ENCODE assay signal across 7 cellular contexts in the genomic region with DNA sequence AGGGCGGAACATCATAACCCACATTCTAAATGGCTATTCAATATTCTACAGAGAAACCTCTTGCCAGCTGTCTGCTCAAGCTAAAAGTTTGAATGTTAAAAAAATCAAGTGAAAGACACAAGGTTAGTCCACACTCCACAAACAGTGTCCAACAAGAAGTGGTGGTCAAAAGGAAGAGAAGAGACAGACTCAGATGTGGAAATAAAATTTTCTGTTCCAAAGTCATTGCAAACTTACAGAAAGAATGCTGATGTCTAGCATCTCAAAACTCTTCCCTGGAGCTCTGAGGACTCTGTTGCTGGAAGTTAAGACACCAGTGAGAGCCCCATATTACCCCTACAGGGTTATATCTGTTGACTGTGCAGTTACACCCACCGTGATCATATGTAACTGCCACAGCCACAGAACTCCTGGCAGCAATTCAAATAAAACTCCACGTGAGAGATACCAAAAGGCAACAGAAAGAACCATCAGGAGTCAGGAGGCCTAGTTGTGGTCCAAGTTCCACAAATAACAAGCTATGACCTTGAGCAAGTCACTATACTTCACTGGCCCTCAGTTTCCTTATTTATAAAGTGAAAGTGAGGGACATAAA.
DNase-seq lines count a peak whose midpoint lies in the region; FAIRE-seq and TF ChIP-seq lines count a peak whose summit lies in the region.

No MANE protein-coding gene starts in this region.

- DNase-seq in GM12891 (ENCODE audit: insufficient read length, low spot score) (no peak), NAMALWA (ENCODE audit: low spot score) (peak; percentile 29), endodermal cell (no peak), pons (ENCODE audit: low spot score) (peak; percentile 41), AG20443 (ENCODE audit: low spot score) (no peak), Ammon's horn (ENCODE audit: low spot score) (no peak), frontal cortex (ENCODE audit: low spot score in 2 of 2) (no peak)

- H3K36me3 Mint-ChIP-seq in endodermal cell (ENCODE audit: low read depth): no peaks in the 10 kb centered on the region

- no peak for TF ChIP-seq CTCF in endodermal cell (conservative IDR thresholded peaks at IDR 0.05)

- no peak overlapping the region for H3K9ac ChIP-seq in endodermal cell (ENCODE audit: extremely low read depth, low read length, poor library complexity, severe bottlenecking)

- no peak overlapping the region for H3K27ac ChIP-seq in endodermal cell (ENCODE audit: low read depth, low read length)

- TF ChIP-seq POLR2A in GM12891 (IDR thresholded peaks at IDR 0.05; ENCODE audit: low read depth, low read length): no peak

- H3K4me1 Mint-ChIP-seq in endodermal cell: peaks cover 18% of the 10 kb centered on the region

- H3K36me3 ChIP-seq in endodermal cell (ENCODE audit: control insufficient read depth, insufficient read depth, low read length): no peaks in the 10 kb centered on the region

- WGBS in endodermal cell (ENCODE audit: insufficient coverage in 1 of 2, insufficient read length in 1 of 2), 2 experiments: 67 to 90% methylated on average over 1 to 3 of the region's 3 CpGs

- no peaks in the 10 kb centered on the region for H3K27me3 ChIP-seq in endodermal cell (ENCODE audit: control insufficient read depth, insufficient read depth, low read length, poor library complexity, severe bottlenecking)

- H3K4me3 Mint-ChIP-seq in endodermal cell: no peak overlapping the region

- H3K9me3 ChIP-seq in endodermal cell (ENCODE audit: control insufficient read depth, low read length): no peaks in the 10 kb centered on the region

- H3K9me3 Mint-ChIP-seq in endodermal cell: no peaks in the 10 kb centered on the region

- peaks cover under 1% of the 10 kb centered on the region for H3K4me1 ChIP-seq in endodermal cell (ENCODE audit: control insufficient read depth, insufficient read depth, low read length)

- H3K27me3 Mint-ChIP-seq in endodermal cell (ENCODE audit: insufficient read depth): no peaks in the 10 kb centered on the region

- no peak overlapping the region for H3K4me3 ChIP-seq in endodermal cell (ENCODE audit: low read length)

- FAIRE-seq in GM12891 (lab: Jason Lieb, UNC) (peak; percentile 47), frontal cortex (lab: Jason Lieb, UNC) (no peak)

- H3K27ac Mint-ChIP-seq in endodermal cell: peak overlapping the region; percentile 91

TF ChIP-seq in GM12891, 5 proteins besides CTCF, POLR2A, EP300 and RAD21:
- no peak for TF ChIP-seq POU2F2 (IDR thresholded peaks at IDR 0.05; ENCODE audit: low read depth, low read length)
- TF ChIP-seq TAF1 (IDR thresholded peaks at IDR 0.05; ENCODE audit: low read depth, low read length): no peak
- TF ChIP-seq SPI1 (IDR thresholded peaks at IDR 0.05; ENCODE audit: low read depth, low read length): no peak
- no peak for TF ChIP-seq POLR2AphosphoS5 (IDR thresholded peaks at IDR 0.05; ENCODE audit: low read depth, low read length)
- no peak for TF ChIP-seq PAX5 (IDR thresholded peaks at IDR 0.05; ENCODE audit: insufficient read depth, low read length, severe bottlenecking)

Comparison
In these comparisons a context has a peak if more than half of its experiments do, and no peak if none do; other contexts are left out.
1. DNase-seq: peak in NAMALWA (single experiment) and pons (single experiment); none in GM12891 (single experiment), endodermal cell (single experiment), AG20443 (single experiment), Ammon's horn (single experiment) and frontal cortex (0 of 2).